ENCODE assay signal across 17 cellular contexts in the genomic region with DNA sequence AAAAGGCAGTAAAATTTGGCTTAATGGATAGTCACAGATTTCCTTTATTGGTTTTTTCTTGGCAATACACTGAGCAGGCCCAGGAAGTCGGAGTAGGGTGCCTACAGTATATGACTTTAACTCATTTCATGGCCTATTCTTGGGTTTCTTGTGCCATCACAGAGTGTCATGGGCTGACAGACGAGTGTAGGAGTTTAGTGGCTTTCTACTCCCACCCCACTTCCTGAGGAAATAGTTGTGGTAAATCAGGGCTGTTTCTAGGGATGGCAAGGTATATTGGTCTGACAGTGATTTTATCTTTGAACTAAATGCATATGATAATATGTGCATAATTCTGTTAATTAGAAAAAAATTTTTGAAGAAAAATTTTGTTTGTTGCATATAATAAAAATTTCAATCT.
DNase-seq lines count a peak whose midpoint lies in the region; ATAC-seq lines count a peak whose summit lies in the region.
"Had no signal": no experiment of that assay in that cellular context is flagged by ENCODE, and none has a peak within 500 bp of the region (broad histone marks: within the 10 kb centered on the region; RNA-seq: fewer than 3 reads in every experiment).

No MANE protein-coding gene starts in this region.

- H3K36me3 Mint-ChIP-seq in activated T-helper 1 cell treated with anti-CD3 and anti-CD28 coated beads, Interleukin-12 subunit alpha, Interleukin-12 subunit beta, Interleukin-2, Interleukin-4 antibody, amounts not matched to agents 30 ng/mL and 10 ng/mL and 1 ng/mL, durations not matched to agents 14 hours and 24 hours and 36 hours (ENCODE audit: low read depth), result peaks cover 2% of the 10 kb centered on the region
- H3K36me3 Mint-ChIP-seq: mesothelial cell of epicardium had no signal

- peak; percentile 32 to 42 for DNase-seq in activated CD4-positive, alpha-beta T cell treated with anti-CD3 and anti-CD28 coated beads for 4 hours
- no peak for DNase-seq in activated CD4-positive, alpha-beta T cell treated with anti-CD3 and anti-CD28 coated beads for 1 hour
- peak; percentile 42 for DNase-seq in HT1080 (ENCODE audit: low read depth)
- DNase-seq in activated T-helper 1 cell treated with anti-CD3 and anti-CD28 coated beads, Interleukin-12 subunit alpha, Interleukin-12 subunit beta, Interleukin-2, Interleukin-4 antibody, amounts not matched to agents 30 ng/mL and 10 ng/mL and 1 ng/mL, durations not matched to agents 14 hours and 24 hours and 36 hours (ENCODE audit: low spot score), result peak; percentile 6
- DNase-seq in stimulated activated CD4-positive, alpha-beta T cell treated with anti-CD3 and anti-CD28 coated beads, Interleukin-4, amount 100 ng/mL, for 1 hour, result peak; percentile 4
- DNase-seq in head of caudate nucleus, result no peak
- no peak for DNase-seq in NCI-H82 treated with DMSO at 0.1 percent for 48 hours (lab: John Stamatoyannopoulos, UW; ENCODE audit: unreplicated experiment)
- DNase-seq: ACHN; DMS153; endodermal cell; foreskin keratinocyte; NCI-H1092; pancreas; stimulated activated CD8-positive, alpha-beta memory T cell treated with anti-CD3 and anti-CD28 coated beads, Interleukin-4, amount 100 ng/mL, for 48 hours had no signal

- peaks cover 3% of the 10 kb centered on the region for H3K9me3 Mint-ChIP-seq in activated T-helper 1 cell treated with anti-CD3 and anti-CD28 coated beads, Interleukin-12 subunit alpha, Interleukin-12 subunit beta, Interleukin-2, Interleukin-4 antibody, amounts not matched to agents 30 ng/mL and 10 ng/mL and 1 ng/mL, durations not matched to agents 14 hours and 24 hours and 36 hours
- H3K9me3 Mint-ChIP-seq: endodermal cell, GM23338, mesothelial cell of epicardium had no signal

- no peak overlapping the region for H3K4me3 Mint-ChIP-seq in activated T-helper 1 cell treated with anti-CD3 and anti-CD28 coated beads, Interleukin-12 subunit alpha, Interleukin-12 subunit beta, Interleukin-2, Interleukin-4 antibody, amounts not matched to agents 30 ng/mL and 10 ng/mL and 1 ng/mL, durations not matched to agents 14 hours and 24 hours and 36 hours
- H3K4me3 Mint-ChIP-seq: endodermal cell, GM23338, mesothelial cell of epicardium had no signal

- peaks cover 35% of the 10 kb centered on the region for H3K27me3 Mint-ChIP-seq in activated T-helper 1 cell treated with anti-CD3 and anti-CD28 coated beads, Interleukin-12 subunit alpha, Interleukin-12 subunit beta, Interleukin-2, Interleukin-4 antibody, amounts not matched to agents 30 ng/mL and 10 ng/mL and 1 ng/mL, durations not matched to agents 14 hours and 24 hours and 36 hours (ENCODE audit: insufficient read depth)

- peaks cover 5% of the 10 kb centered on the region for H3K4me1 Mint-ChIP-seq in activated T-helper 1 cell treated with anti-CD3 and anti-CD28 coated beads, Interleukin-12 subunit alpha, Interleukin-12 subunit beta, Interleukin-2, Interleukin-4 antibody, amounts not matched to agents 30 ng/mL and 10 ng/mL and 1 ng/mL, durations not matched to agents 14 hours and 24 hours and 36 hours (ENCODE audit: low read depth)
- H3K4me1 Mint-ChIP-seq: mesothelial cell of epicardium had no signal

- no peak overlapping the region for H3K27ac Mint-ChIP-seq in activated T-helper 1 cell treated with anti-CD3 and anti-CD28 coated beads, Interleukin-12 subunit alpha, Interleukin-12 subunit beta, Interleukin-2, Interleukin-4 antibody, amounts not matched to agents 30 ng/mL and 10 ng/mL and 1 ng/mL, durations not matched to agents 14 hours and 24 hours and 36 hours
- H3K27ac Mint-ChIP-seq: endodermal cell, GM23338, mesothelial cell of epicardium had no signal

- no peak for ATAC-seq in GM21515 (IDR thresholded peaks at IDR 0.05; ENCODE audit: unreplicated experiment)
- ATAC-seq: foreskin keratinocyte, GM23338, pancreas had no signal

- intact Hi-C loops in activated T-helper 1 cell treated with anti-CD3 and anti-CD28 coated beads, Interleukin-12 subunit alpha, Interleukin-12 subunit beta, Interleukin-2, Interleukin-4 antibody, amounts not matched to agents 30 ng/mL and 10 ng/mL and 1 ng/mL, durations not matched to agents 14 hours and 24 hours and 36 hours (cut with micrococcal nuclease), result loop anchor here (1.0 to 5.0 kb wide), 4 partner anchors 15 to 100 kb away; a partner anchor contains a TSS
- intact Hi-C loops in head of caudate nucleus (cut with DNase I), result no loop called here

Comparison
In these comparisons a context has a peak if more than half of its experiments do, and no peak if none do; other contexts are left out.
1. DNase-seq: peak in activated CD4-positive, alpha-beta T cell treated with anti-CD3 and anti-CD28 coated beads for 4 hours (2 of 2), HT1080 (single experiment), activated T-helper 1 cell treated with anti-CD3 and anti-CD28 coated beads, Interleukin-12 subunit alpha, Interleukin-12 subunit beta, Interleukin-2, Interleukin-4 antibody, amounts not matched to agents 30 ng/mL and 10 ng/mL and 1 ng/mL, durations not matched to agents 14 hours and 24 hours and 36 hours (single experiment) and stimulated activated CD4-positive, alpha-beta T cell treated with anti-CD3 and anti-CD28 coated beads, Interleukin-4, amount 100 ng/mL, for 1 hour (single experiment); none in activated CD4-positive, alpha-beta T cell treated with anti-CD3 and anti-CD28 coated beads for 1 hour (single experiment), head of caudate nucleus (0 of 42) and NCI-H82 treated with DMSO at 0.1 percent for 48 hours (single experiment).